Comparison of ENCODE assay signal across 16 cellular contexts in genomic region chr5:170537451-170538095, GRCh38. TPM values are rescaled to one million over a fixed set of nuclear protein-coding genes. Genes with fewer than 3 reads are reported as not detected.
A peak's percentile ranks its signal among the peaks of the same experiment; 100 is the strongest.
DNase-seq lines count a peak whose midpoint lies in the region; TF ChIP-seq lines count a peak whose summit lies in the region.
"Had no signal": no experiment of that assay in that cellular context is flagged by ENCODE, and none has a peak within 500 bp of the region (broad histone marks: within the 10 kb centered on the region; RNA-seq: fewer than 3 reads in every experiment).

No MANE protein-coding gene starts in this region.

- BruUV-seq in Calu3 (replicated peaks; lab: Mats Ljungman, UMichigan) = no TSS peak

- no peak for TF ChIP-seq CTCF in Calu3 (IDR thresholded peaks at IDR 0.05; ENCODE audit: unreplicated experiment)

- peaks cover 32% of the 10 kb centered on the region for H3K4me1 Mint-ChIP-seq in Calu3 (ENCODE audit: low read depth, unreplicated experiment)

- no peak overlapping the region for H3K4me3 Mint-ChIP-seq in Calu3 (ENCODE audit: low read depth, unreplicated experiment)

- DNase-seq in Calu3 (no peak), globus pallidus (ENCODE audit: low spot score) (peak; percentile 57), midbrain (lab: John Stamatoyannopoulos, UW) (peak; percentile 52), NCI-H226 (no peak), NCI-H2196 (lab: John Stamatoyannopoulos, UW; ENCODE audit: unreplicated experiment) (no peak), NOMO-1 treated with dmso at 0.1 percent for 144 hours (lab: John Stamatoyannopoulos, UW; ENCODE audit: unreplicated experiment) (no peak)
- no peak for DNase-seq in activated CD8-positive, alpha-beta memory T cell treated with anti-CD3 and anti-CD28 coated beads, Interleukin-2, amount 50 U/mL, for 48 hours
- DNase-seq: EL, GF-D8, GOT3, KG1, NCI-H1092, NCI-H146, NCI-H2029 treated with DMSO at 0.1 percent for 48 hours, NCI-H526 had no signal

- H3K27me3 Mint-ChIP-seq in Calu3 (ENCODE audit: unreplicated experiment) = no peaks in the 10 kb centered on the region

- no peaks in the 10 kb centered on the region for H3K9me3 Mint-ChIP-seq in Calu3 (ENCODE audit: low read depth, unreplicated experiment)

- H3K36me3 Mint-ChIP-seq in Calu3 (ENCODE audit: insufficient read depth, unreplicated experiment) = no peaks in the 10 kb centered on the region

- H3K27ac Mint-ChIP-seq in Calu3 (ENCODE audit: unreplicated experiment) = peak overlapping the region; percentile 25

- CTCF ChIA-PET in Calu3 (lab: Charles Lee) = interaction anchor here (0.6 to 1.5 kb wide), 2 partner anchors 13 to 17 kb away, joined by 3 read pairs; no protein-coding TSS in a partner anchor

- intact Hi-C loops in Calu3 (cut with micrococcal nuclease; ENCODE audit: unreplicated experiment) = no loop called here

RNA-seq across cellular contexts. Expression of gene KCNIP1, which starts 33.8 kb away (rescaled TPM):
- total RNA-seq in Calu3 (2022) = not detected in 2 replicates
- total RNA-seq: Right ventricle myocardium inferior had no signal

Comparison
In these comparisons a context has a peak if more than half of its experiments do, and no peak if none do; other contexts are left out.
1. DNase-seq: peak in globus pallidus (single experiment) and midbrain (single experiment); none in Calu3 (single experiment), NCI-H226 (single experiment), activated CD8-positive, alpha-beta memory T cell treated with anti-CD3 and anti-CD28 coated beads, Interleukin-2, amount 50 U/mL, for 48 hours (single experiment), NCI-H2196 (single experiment) and NOMO-1 treated with dmso at 0.1 percent for 144 hours (single experiment).